In genomic region chr19:17560205-17560595, GRCh38 we compare ENCODE assay signal across 9 cellular contexts. TPM values are rescaled to one million over a fixed set of nuclear protein-coding genes. Genes with fewer than 3 reads are reported as not detected.
DNase-seq lines count a peak whose midpoint lies in the region; ATAC-seq and TF ChIP-seq lines count a peak whose summit lies in the region.
"Had no signal": no experiment of that assay in that cellular context is flagged by ENCODE, and none has a peak within 500 bp of the region (broad histone marks: within the 10 kb centered on the region; RNA-seq: fewer than 3 reads in every experiment).

No MANE protein-coding gene starts in this region.

- H3K27ac ChIP-seq in hepatocyte = peak overlapping the region; percentile 88
- peak overlapping the region in 2 of 5 donors; percentile 62 to 69 for H3K27ac ChIP-seq in stomach

- no peaks in the 10 kb centered on the region for H3K27me3 ChIP-seq in hepatocyte
- no peaks in the 10 kb centered on the region for H3K27me3 ChIP-seq in stomach

- no peak overlapping the region for H3K4me2 ChIP-seq in hepatocyte

- H2AFZ ChIP-seq in hepatocyte = no peak overlapping the region

- no peak overlapping the region for H3K4me3 ChIP-seq in hepatocyte
- no peak overlapping the region for H3K4me3 ChIP-seq in stomach

- H3K4me1 ChIP-seq in hepatocyte (ENCODE audit: insufficient read depth) (no peaks in the 10 kb centered on the region), stomach (peaks cover 11 to 48% (median 19%) of the 10 kb centered on the region in 4 donors)

- ATAC-seq in stimulated activated effector memory CD8-positive, alpha-beta T cell treated with anti-CD3 and anti-CD28 coated beads, Interleukin-12 subunit alpha, Interleukin-12 subunit beta, amount 100 ng/mL, for 72 hours = no peak
- no peak for ATAC-seq in GM21423 (IDR thresholded peaks at IDR 0.05; ENCODE audit: unreplicated experiment)

- H3K4me3 Mint-ChIP-seq in activated T-cell treated with anti-CD3 and anti-CD28 coated beads, Interleukin-2, amount 50 U/mL, for 24 hours = no peak overlapping the region
- no peak overlapping the region for H3K4me3 Mint-ChIP-seq in stimulated activated effector memory CD8-positive, alpha-beta T cell treated with anti-CD3 and anti-CD28 coated beads, Interleukin-12 subunit alpha, Interleukin-12 subunit beta, amount 100 ng/mL, for 72 hours

- H3K36me3 Mint-ChIP-seq in activated T-cell treated with anti-CD3 and anti-CD28 coated beads, Interleukin-2, amount 50 U/mL, for 24 hours (ENCODE audit: low read depth) = peaks cover 77% of the 10 kb centered on the region
- H3K36me3 Mint-ChIP-seq in stimulated activated effector memory CD8-positive, alpha-beta T cell treated with anti-CD3 and anti-CD28 coated beads, Interleukin-12 subunit alpha, Interleukin-12 subunit beta, amount 100 ng/mL, for 72 hours = peaks cover 93% of the 10 kb centered on the region

- TF ChIP-seq POLR2A in stomach (IDR thresholded peaks at IDR 0.05) = no peak

- DNase-seq in activated T-cell treated with anti-CD3 and anti-CD28 coated beads, Interleukin-2, amount 50 U/mL, for 24 hours = no peak
- no peak for DNase-seq in activated T-cell treated with anti-CD3 and anti-CD28 coated beads, Interleukin-2, amount 50 U/mL, for 48 hours
- peak; percentile 77 for DNase-seq in astrocyte of the hippocampus (ENCODE audit: low read depth, low spot score)
- DNase-seq in hepatocyte (ENCODE audit: low spot score) = peak; percentile 60
- DNase-seq in stimulated activated effector memory CD8-positive, alpha-beta T cell treated with anti-CD3 and anti-CD28 coated beads, Interleukin-12 subunit alpha, Interleukin-12 subunit beta, amount 100 ng/mL, for 72 hours (ENCODE audit: low spot score in 2 of 2) = no peak
- no peak for DNase-seq in stomach
- DNase-seq in midbrain (lab: John Stamatoyannopoulos, UW) = no peak
- DNase-seq: activated CD4-positive, CD25-positive, alpha-beta regulatory T cell treated with anti-CD3 and anti-CD28 coated beads, Interleukin-2, amount 50 U/mL, for 72 hours had no signal

- no peaks in the 10 kb centered on the region for H3K9me3 ChIP-seq in hepatocyte (ENCODE audit: low read depth)
- H3K9me3 ChIP-seq in stomach = no peaks in the 10 kb centered on the region

- H3K4me1 Mint-ChIP-seq in activated T-cell treated with anti-CD3 and anti-CD28 coated beads, Interleukin-2, amount 50 U/mL, for 24 hours (ENCODE audit: low read depth) = peaks cover 21% of the 10 kb centered on the region
- peaks cover 37% of the 10 kb centered on the region for H3K4me1 Mint-ChIP-seq in stimulated activated effector memory CD8-positive, alpha-beta T cell treated with anti-CD3 and anti-CD28 coated beads, Interleukin-12 subunit alpha, Interleukin-12 subunit beta, amount 100 ng/mL, for 72 hours

- intact Hi-C loops in stomach (cut with DNase I; ENCODE audit: low total_unique reads) = no loop called here

- peak overlapping the region; percentile 12 for H3K27ac Mint-ChIP-seq in activated T-cell treated with anti-CD3 and anti-CD28 coated beads, Interleukin-2, amount 50 U/mL, for 24 hours
- H3K27ac Mint-ChIP-seq in stimulated activated effector memory CD8-positive, alpha-beta T cell treated with anti-CD3 and anti-CD28 coated beads, Interleukin-12 subunit alpha, Interleukin-12 subunit beta, amount 100 ng/mL, for 72 hours = peak overlapping the region; percentile 27

- TF ChIP-seq CTCF in hepatocyte (IDR thresholded peaks at IDR 0.05; ENCODE audit: poor library complexity) (no peak), stomach (IDR thresholded peaks at IDR 0.05) (no peak)

- H4K20me1 ChIP-seq in hepatocyte (ENCODE audit: insufficient read depth, poor library complexity, severe bottlenecking) = no peaks in the 10 kb centered on the region

- TF ChIP-seq EP300 in stomach (IDR thresholded peaks at IDR 0.05) = no peak

- WGBS in hepatocyte (ENCODE audit: low lambda C conversion rate, missing lambda C conversion rate) = 79% methylated on average over 11 of the region's 14 CpGs
- 78 to 90% (median 86%) methylated on average over 14 of the region's 14 CpGs for WGBS in stomach, 5 donors

- H3K9me2 ChIP-seq in hepatocyte (replicated peaks; ENCODE audit: insufficient read depth) = no peaks in the 10 kb centered on the region

- H3K27me3 Mint-ChIP-seq in activated T-cell treated with anti-CD3 and anti-CD28 coated beads, Interleukin-2, amount 50 U/mL, for 24 hours = no peaks in the 10 kb centered on the region

- H3K9me3 Mint-ChIP-seq in activated T-cell treated with anti-CD3 and anti-CD28 coated beads, Interleukin-2, amount 50 U/mL, for 24 hours = no peaks in the 10 kb centered on the region
- no peaks in the 10 kb centered on the region for H3K9me3 Mint-ChIP-seq in stimulated activated effector memory CD8-positive, alpha-beta T cell treated with anti-CD3 and anti-CD28 coated beads, Interleukin-12 subunit alpha, Interleukin-12 subunit beta, amount 100 ng/mL, for 72 hours

- peaks cover 14% of the 10 kb centered on the region for H3K79me2 ChIP-seq in hepatocyte

- H3K36me3 ChIP-seq in hepatocyte (replicated peaks; ENCODE audit: insufficient read depth, low read depth) (no peaks in the 10 kb centered on the region), stomach (peaks cover 24 to 77% (median 72%) of the 10 kb centered on the region in 4 donors)

RNA-seq across cellular contexts. Expression of gene COLGALT1, which starts 4.8 kb away (rescaled TPM):
- total RNA-seq in hepatocyte = 55.4 and 61.3 TPM in 2 replicates
- 54.9 and 58.9 TPM in 2 replicates for polyA plus RNA-seq in hepatocyte
- 100 to 1,000 TPM in 1 of 5 donors, 10 to 100 TPM in 4; 29.6 to 273 (median 43.6) TPM for total RNA-seq in stomach
- polyA plus RNA-seq in stomach = 10 to 100 TPM; 15.1 to 36.3 (median 18.0) TPM

RNA-seq across cellular contexts. Expression of gene PGLS, which starts 48.8 kb away (rescaled TPM):
- total RNA-seq in hepatocyte = 89.9 and 94.4 TPM in 2 replicates
- polyA plus RNA-seq in hepatocyte = 98.7 and 122 TPM in 2 replicates
- 100 to 1,000 TPM in 1 of 5 donors, 10 to 100 TPM in 3, 1 to 10 TPM in 1; 2.9 to 258 (median 32.9) TPM for total RNA-seq in stomach
- polyA plus RNA-seq in stomach = 100 to 1,000 TPM in 2 of 3 donors, 10 to 100 TPM in 1; 85.0 to 120 (median 114) TPM

Comparison
In these comparisons a context has a peak if more than half of its experiments do, and no peak if none do; other contexts are left out.
1. DNase-seq: peak in astrocyte of the hippocampus (single experiment) and hepatocyte (single experiment); none in activated T-cell treated with anti-CD3 and anti-CD28 coated beads, Interleukin-2, amount 50 U/mL, for 24 hours (single experiment), activated T-cell treated with anti-CD3 and anti-CD28 coated beads, Interleukin-2, amount 50 U/mL, for 48 hours (0 of 2), stimulated activated effector memory CD8-positive, alpha-beta T cell treated with anti-CD3 and anti-CD28 coated beads, Interleukin-12 subunit alpha, Interleukin-12 subunit beta, amount 100 ng/mL, for 72 hours (0 of 2), stomach (single experiment) and midbrain (single experiment).